In genomic region chr7:130982160-130982638, GRCh38 we compare ENCODE assay signal across 8 cellular contexts.
A peak's percentile ranks its signal among the peaks of the same experiment; 100 is the strongest.
DNase-seq lines count a peak whose midpoint lies in the region; FAIRE-seq and TF ChIP-seq lines count a peak whose summit lies in the region.

No MANE protein-coding gene starts in this region.

- peak; percentile 71 for FAIRE-seq in RCC 7860 (lab: Jason Lieb, UNC)

- H3K4me3 ChIP-seq in HL-60 (replicated peaks; ENCODE audit: insufficient read depth, low read length) = no peak overlapping the region

- peak; percentile 97 for TF ChIP-seq CTCF in 22Rv1 (IDR thresholded peaks at IDR 0.05)
- peak; percentile 57 for TF ChIP-seq CTCF in GM10266 (IDR thresholded peaks at IDR 0.05; ENCODE audit: control insufficient read depth, insufficient read depth, low read depth, missing control alignments)
- peak; percentile 75 for TF ChIP-seq CTCF in HL-60 (IDR thresholded peaks at IDR 0.05; ENCODE audit: insufficient read depth, low read length)
- peak; percentile 74 for TF ChIP-seq CTCF in neural crest cell (conservative IDR thresholded peaks at IDR 0.05)

- H3K4me3 Mint-ChIP-seq in neural crest cell = no peak overlapping the region

- no peaks in the 10 kb centered on the region for H3K9me3 Mint-ChIP-seq in neural crest cell

- H3K36me3 Mint-ChIP-seq in neural crest cell (ENCODE audit: low read depth) = no peaks in the 10 kb centered on the region

- H3K27me3 ChIP-seq in HL-60 (ENCODE audit: insufficient read depth, poor library complexity, severe bottlenecking) = no peaks in the 10 kb centered on the region

- TF ChIP-seq POLR2A in erythroblast (IDR thresholded peaks at IDR 0.05; ENCODE audit: low read length) = no peak

- DNase-seq in GM10266 (ENCODE audit: extremely low spot score) (peak; percentile 38), HL-60 (ENCODE audit: low read depth in 1 of 2, low spot score in 1 of 2) (peak; percentile 10 to 17), RCC 7860 (ENCODE audit: low spot score) (peak; percentile 55), erythroblast (lab: John Stamatoyannopoulos, UW) (peak; percentile 43 to 57), neural crest cell (ENCODE audit: low read depth, low spot score) (no peak), ureter (ENCODE audit: low spot score) (no peak)
- no peak for DNase-seq in activated CD4-positive, alpha-beta T cell treated with anti-CD3 and anti-CD28 coated beads, Interleukin-2, amount 50 U/mL, for 4 hours

- no peaks in the 10 kb centered on the region for H3K27me3 Mint-ChIP-seq in neural crest cell (ENCODE audit: low read depth)

- H3K4me1 Mint-ChIP-seq in neural crest cell = no peaks in the 10 kb centered on the region

- no peak overlapping the region for H3K27ac Mint-ChIP-seq in neural crest cell (ENCODE audit: unreplicated experiment)

- H3K27ac ChIP-seq in 22Rv1 (no peak overlapping the region), HL-60 (replicated peaks) (no peak overlapping the region)

Comparison
In these comparisons a context has a peak if more than half of its experiments do, and no peak if none do; other contexts are left out.
1. DNase-seq: peak in GM10266 (single experiment), HL-60 (2 of 2), RCC 7860 (single experiment) and erythroblast (2 of 2); none in neural crest cell (single experiment), ureter (single experiment) and activated CD4-positive, alpha-beta T cell treated with anti-CD3 and anti-CD28 coated beads, Interleukin-2, amount 50 U/mL, for 4 hours (0 of 2).
2. Peak in every context shown above with its lines, with median percentiles within 50 percentile points of each other: CTCF ChIP-seq.